8 cellular contexts compared by ENCODE assay signal in the genomic region with DNA sequence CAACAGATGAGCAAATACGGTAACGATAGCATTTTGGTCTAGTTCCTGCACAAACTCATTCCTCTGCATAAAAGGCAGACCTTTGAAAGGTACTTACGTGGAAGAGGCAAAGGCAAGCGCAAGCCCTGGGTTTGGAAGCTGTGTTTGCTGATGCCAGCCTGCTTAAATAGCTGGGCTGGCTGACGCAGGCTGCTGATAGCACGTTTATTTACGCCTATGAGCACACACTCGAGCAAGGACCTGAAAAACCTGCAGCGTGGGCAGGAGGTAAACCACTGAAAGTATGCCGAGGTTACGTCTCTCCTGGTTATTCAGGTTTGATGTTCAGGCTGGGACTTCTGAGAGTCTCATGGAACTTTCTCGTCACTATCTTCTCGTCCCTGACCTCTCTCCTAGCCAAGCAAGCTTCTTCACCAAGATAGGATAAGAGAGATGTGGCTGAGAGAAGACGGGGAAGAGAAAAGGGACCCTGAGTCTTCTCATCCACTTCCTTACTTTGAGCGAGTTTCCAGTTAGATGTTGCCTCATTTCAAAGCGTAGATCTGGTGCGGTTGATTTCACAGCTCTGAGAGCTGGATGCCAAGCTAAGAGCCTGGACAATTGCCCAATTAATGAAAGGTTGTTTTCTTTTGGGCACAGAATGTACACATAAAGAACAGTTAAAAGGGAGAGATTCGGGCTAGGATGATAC. TPM values are rescaled to one million over a fixed set of nuclear protein-coding genes. Genes with fewer than 3 reads are reported as not detected.
DNase-seq lines count a peak whose midpoint lies in the region; ATAC-seq and TF ChIP-seq lines count a peak whose summit lies in the region.

A gene with protein sequence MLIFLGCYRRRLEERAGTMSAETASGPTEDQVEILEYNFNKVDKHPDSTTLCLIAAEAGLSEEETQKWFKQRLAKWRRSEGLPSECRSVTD (minus strand): TSS at position 139 of the 691 bp plus-strand sequence. CDS start 23,480 bp downstream, outside the sequence.

- no peak for TF ChIP-seq POLR2A in sigmoid colon (IDR thresholded peaks at IDR 0.05)

- H3K27ac ChIP-seq in esophagus (ENCODE audit: low read depth in 2 of 2, low read length in 1 of 2): peak within 1 kb of the TSS; percentile 84 to 89
- no peak within 1 kb of the TSS for H3K27ac ChIP-seq in sigmoid colon

- 21 to 22% methylated on average over 18 of the region's 18 CpGs for WGBS in esophagus, 2 donors
- 8 to 26% methylated on average over 18 of the region's 18 CpGs for WGBS in sigmoid colon, 2 donors

- intact Hi-C loops in sigmoid colon (cut with DNase I): no loop called here

- TF ChIP-seq EP300 in sigmoid colon (IDR thresholded peaks at IDR 0.05): no peak

- no peaks in the 10 kb centered on the region for H3K36me3 ChIP-seq in esophagus (ENCODE audit: control insufficient read depth in 2 of 2, insufficient read depth in 2 of 2, low read length in 1 of 2)
- H3K36me3 ChIP-seq in sigmoid colon: no peaks in the 10 kb centered on the region

- H3K4me1 ChIP-seq in esophagus (ENCODE audit: control insufficient read depth in 2 of 2, insufficient read depth in 2 of 2, low read length in 1 of 2) (peaks cover 4% of the 10 kb centered on the region in 2 donors), sigmoid colon (peaks cover 0 to 23% (median 7%) of the 10 kb centered on the region in 4 donors)

- no peaks in the 10 kb centered on the region for H3K27me3 ChIP-seq in esophagus (ENCODE audit: control insufficient read depth in 1 of 2, insufficient read depth in 2 of 2, low read length in 2 of 2)
- no peaks in the 10 kb centered on the region for H3K27me3 ChIP-seq in sigmoid colon

- peak; percentile 96 for ATAC-seq in GM18867 (IDR thresholded peaks at IDR 0.05; ENCODE audit: unreplicated experiment)
- ATAC-seq in HG03521 (IDR thresholded peaks at IDR 0.05; ENCODE audit: unreplicated experiment): peak; percentile 70
- ATAC-seq in HG03457 (IDR thresholded peaks at IDR 0.05; ENCODE audit: unreplicated experiment): no peak

- no peaks in the 10 kb centered on the region for H3K9me3 ChIP-seq in esophagus (ENCODE audit: control insufficient read depth in 2 of 2, insufficient read depth in 1 of 2, low read depth in 1 of 2, low read length in 1 of 2)
- no peaks in the 10 kb centered on the region for H3K9me3 ChIP-seq in sigmoid colon

- no peak for TF ChIP-seq CTCF in sigmoid colon (IDR thresholded peaks at IDR 0.05)

- DNase-seq in activated CD8-positive, alpha-beta memory T cell treated with anti-CD3 and anti-CD28 coated beads for 24 hours: peak; percentile 84
- no peak for DNase-seq in sigmoid colon
- DNase-seq in 8988T: no peak
- no peak for DNase-seq in NCI-H187 treated with DMSO at 0.1 percent for 48 hours (lab: John Stamatoyannopoulos, UW)

- H3K4me3 ChIP-seq in esophagus (ENCODE audit: low read depth in 1 of 2, low read length in 2 of 2): peak within 1 kb of the TSS; percentile 36 to 59
- peak within 1 kb of the TSS in 2 of 4 donors; percentile 7 to 36 for H3K4me3 ChIP-seq in sigmoid colon

RNA-seq across cellular contexts. Expression of the gene that starts here (rescaled TPM):
- polyA plus RNA-seq in esophagus: 1,000 to 10,000 TPM in 1 of 2 donors, 100 to 1,000 TPM in 1; 649 to 1,386 TPM
- total RNA-seq in sigmoid colon: 10 to 100 TPM; 24.7 to 57.9 (median 47.1) TPM
- polyA plus RNA-seq in sigmoid colon: 1 to 10 TPM; 2.5 to 6.6 (median 6.4) TPM

Comparison
In these comparisons a context has a peak if more than half of its experiments do, and no peak if none do; other contexts are left out.
1. RNA of the gene that starts here (polyA plus RNA-seq): 649 to 1,386 TPM in esophagus; 2.5 to 6.6 TPM in sigmoid colon; every median in the first group is over 10 times any median in the second.
2. H3K27ac ChIP-seq: peak in esophagus (2 of 2); none in sigmoid colon (0 of 4).